Comparison of ENCODE assay signal across 1 cellular context in genomic region chrX:41381685-41382084, GRCh38.
TF ChIP-seq lines count a peak whose summit lies in the region.

No MANE protein-coding gene starts in this region.

TF ChIP-seq in HepG2, 621 proteins besides CTCF, POLR2A, EP300 and RAD21 (continued from another document and continues in another):
- no peak for TF ChIP-seq NR0B2 (CRISPR knock-in tag; IDR thresholded peaks at IDR 0.05)
- no peak for TF ChIP-seq ZNF207 (IDR thresholded peaks at IDR 0.05; ENCODE audit: borderline replicate concordance)
- no peak for TF ChIP-seq ZNF704 (CRISPR knock-in tag; IDR thresholded peaks at IDR 0.05; ENCODE audit: borderline replicate concordance)
- TF ChIP-seq ZNF510 (CRISPR knock-in tag; IDR thresholded peaks at IDR 0.05; ENCODE audit: low read depth): no peak
- TF ChIP-seq PRDM15 (CRISPR knock-in tag; IDR thresholded peaks at IDR 0.05): no peak
- TF ChIP-seq ZNF367 (CRISPR knock-in tag; IDR thresholded peaks at IDR 0.05; ENCODE audit: borderline replicate concordance): no peak
- no peak for TF ChIP-seq LBX2 (CRISPR knock-in tag; IDR thresholded peaks at IDR 0.05; ENCODE audit: borderline replicate concordance)
- no peak for TF ChIP-seq SNRNP70 (IDR thresholded peaks at IDR 0.05; ENCODE audit: low read depth, low read length)
- no peak for TF ChIP-seq POLR2AphosphoS5 (IDR thresholded peaks at IDR 0.05; ENCODE audit: low read depth, low read length)
- TF ChIP-seq ZNF780A (CRISPR knock-in tag; IDR thresholded peaks at IDR 0.05): no peak
- no peak for TF ChIP-seq ZNF563 (CRISPR knock-in tag; IDR thresholded peaks at IDR 0.05)
- TF ChIP-seq ELK4 (CRISPR knock-in tag; IDR thresholded peaks at IDR 0.05; ENCODE audit: borderline replicate concordance): no peak
- no peak for TF ChIP-seq MTERF4 (CRISPR knock-in tag; IDR thresholded peaks at IDR 0.05)
- TF ChIP-seq ZNF724P (CRISPR knock-in tag; IDR thresholded peaks at IDR 0.05; ENCODE audit: borderline replicate concordance): no peak
- TF ChIP-seq HES4 (CRISPR knock-in tag; IDR thresholded peaks at IDR 0.05; ENCODE audit: borderline replicate concordance): no peak
- TF ChIP-seq ETS1 (CRISPR knock-in tag; IDR thresholded peaks at IDR 0.05): no peak
- TF ChIP-seq ZNF710 (CRISPR knock-in tag; IDR thresholded peaks at IDR 0.05; ENCODE audit: borderline replicate concordance): peak; percentile 46; the same call in 1 of the 2 replicates
- no peak for TF ChIP-seq TEF (CRISPR knock-in tag; IDR thresholded peaks at IDR 0.05)
- no peak for TF ChIP-seq SP4 (CRISPR knock-in tag; IDR thresholded peaks at IDR 0.05)
- TF ChIP-seq ATM (IDR thresholded peaks at IDR 0.05; ENCODE audit: borderline replicate concordance): no peak
- TF ChIP-seq SMAD9 (CRISPR knock-in tag; IDR thresholded peaks at IDR 0.05): no peak
- TF ChIP-seq ZNF547 (CRISPR knock-in tag; IDR thresholded peaks at IDR 0.05): no peak
- no peak for TF ChIP-seq MTF2 (CRISPR knock-in tag; IDR thresholded peaks at IDR 0.05; ENCODE audit: borderline replicate concordance)
- no peak for TF ChIP-seq ZMAT3 (CRISPR knock-in tag; conservative IDR thresholded peaks at IDR 0.05)
- no peak for TF ChIP-seq HCFC1 (IDR thresholded peaks at IDR 0.05; ENCODE audit: low read depth, low read length)
- no peak for TF ChIP-seq POLR2AphosphoS2 (IDR thresholded peaks at IDR 0.05; ENCODE audit: low read depth, low read length)
- TF ChIP-seq LCORL (IDR thresholded peaks at IDR 0.05): no peak
- TF ChIP-seq LCORL (CRISPR knock-in tag; IDR thresholded peaks at IDR 0.05): peak; percentile 90
- no peak for TF ChIP-seq AGO1 (IDR thresholded peaks at IDR 0.05; ENCODE audit: low read depth, low read length, poor library complexity, severe bottlenecking)
- TF ChIP-seq RXRB (CRISPR knock-in tag; IDR thresholded peaks at IDR 0.05; ENCODE audit: borderline replicate concordance): peak; percentile 86
- TF ChIP-seq HNRNPUL1 (IDR thresholded peaks at IDR 0.05; ENCODE audit: low read depth, low read length): no peak
- no peak for TF ChIP-seq ZBTB4 (CRISPR knock-in tag; IDR thresholded peaks at IDR 0.05; ENCODE audit: borderline replicate concordance)
- peak; percentile 60 for TF ChIP-seq ZFX (CRISPR knock-in tag; IDR thresholded peaks at IDR 0.05; ENCODE audit: low read depth)
- TF ChIP-seq RERE (CRISPR knock-in tag; IDR thresholded peaks at IDR 0.05; ENCODE audit: low read depth): no peak
- no peak for TF ChIP-seq U2AF1 (optimal IDR thresholded peaks at IDR 0.05; ENCODE audit: low read depth, low read length)
- no peak for TF ChIP-seq RFX1 (IDR thresholded peaks at IDR 0.05)
- no peak for TF ChIP-seq GABPA (IDR thresholded peaks at IDR 0.05; ENCODE audit: low read depth, low read length)
- TF ChIP-seq GABPA (CRISPR knock-in tag; IDR thresholded peaks at IDR 0.05; ENCODE audit: low read depth): 0 out of 2 replicates have a peak, but pooled peaks have one; percentile 19
- TF ChIP-seq ZNF570 (CRISPR knock-in tag; IDR thresholded peaks at IDR 0.05; ENCODE audit: borderline replicate concordance): no peak
- TF ChIP-seq ZFYVE20 (CRISPR knock-in tag; IDR thresholded peaks at IDR 0.05; ENCODE audit: borderline replicate concordance, low read depth): no peak
- peak; percentile 92 for TF ChIP-seq RARA (CRISPR knock-in tag; IDR thresholded peaks at IDR 0.05)
- TF ChIP-seq TRIM24 (CRISPR knock-in tag; IDR thresholded peaks at IDR 0.05): no peak
